ENCODE assay signal across 13 cellular contexts in genomic region chr5:36751881-36752280, GRCh38.
DNase-seq lines count a peak whose midpoint lies in the region; ATAC-seq and TF ChIP-seq lines count a peak whose summit lies in the region.
"Had no signal": no experiment of that assay in that cellular context is flagged by ENCODE, and none has a peak within 500 bp of the region (broad histone marks: within the 10 kb centered on the region; RNA-seq: fewer than 3 reads in every experiment).

No MANE protein-coding gene starts in this region.

- H3K9me3 Mint-ChIP-seq in stimulated activated memory B cell treated with anti-CD40 and anti-IgM and Interleukin-4, amounts not matched to agents 10 μg/mL and 1 μg/mL and 100 μg/mL, for 72 hours, result no peaks in the 10 kb centered on the region
- H3K9me3 Mint-ChIP-seq: naive thymus-derived CD8-positive, alpha-beta T cell had no signal

- no peak overlapping the region for H3K4me3 ChIP-seq in fibroblast of the aortic adventitia (ENCODE audit: low read depth, low read length)
- H3K4me3 ChIP-seq: esophagus squamous epithelium had no signal

- peak; percentile 7 for TF ChIP-seq CTCF in fibroblast of the aortic adventitia (IDR thresholded peaks at IDR 0.05; ENCODE audit: insufficient read depth, low read length)

- no peak overlapping the region for H3K4me3 Mint-ChIP-seq in stimulated activated memory B cell treated with anti-CD40 and anti-IgM and Interleukin-4, amounts not matched to agents 10 μg/mL and 1 μg/mL and 100 μg/mL, for 72 hours
- H3K4me3 Mint-ChIP-seq: activated CD4-positive, alpha-beta memory T cell treated with anti-CD3 and anti-CD28 coated beads, Interleukin-2, amount 10 ng/mL, durations not matched to agents 7 days and 5 days; naive thymus-derived CD8-positive, alpha-beta T cell had no signal

- no peak for ATAC-seq in Right ventricle myocardium inferior
- no peak for ATAC-seq in stimulated activated memory B cell treated with anti-CD40 and anti-IgM and Interleukin-4, amounts not matched to agents 10 μg/mL and 1 μg/mL and 100 μg/mL, for 72 hours
- ATAC-seq: naive thymus-derived CD8-positive, alpha-beta T cell had no signal

- in situ Hi-C loops in SK-MEL-5 (cut with HindIII; ENCODE audit: low pct_unique_long_range_greater_than_20kb, low sequenced_read_pairs), result no loop called here

- no peaks in the 10 kb centered on the region for H3K4me1 Mint-ChIP-seq in stimulated activated memory B cell treated with anti-CD40 and anti-IgM and Interleukin-4, amounts not matched to agents 10 μg/mL and 1 μg/mL and 100 μg/mL, for 72 hours
- H3K4me1 Mint-ChIP-seq: activated CD4-positive, alpha-beta memory T cell treated with anti-CD3 and anti-CD28 coated beads, Interleukin-2, amount 10 ng/mL, durations not matched to agents 7 days and 5 days; naive thymus-derived CD8-positive, alpha-beta T cell had no signal

- no peaks in the 10 kb centered on the region for H3K36me3 Mint-ChIP-seq in stimulated activated memory B cell treated with anti-CD40 and anti-IgM and Interleukin-4, amounts not matched to agents 10 μg/mL and 1 μg/mL and 100 μg/mL, for 72 hours

- H3K27me3 Mint-ChIP-seq in stimulated activated memory B cell treated with anti-CD40 and anti-IgM and Interleukin-4, amounts not matched to agents 10 μg/mL and 1 μg/mL and 100 μg/mL, for 72 hours, result no peaks in the 10 kb centered on the region

- no peak overlapping the region for H3K27ac Mint-ChIP-seq in stimulated activated memory B cell treated with anti-CD40 and anti-IgM and Interleukin-4, amounts not matched to agents 10 μg/mL and 1 μg/mL and 100 μg/mL, for 72 hours
- H3K27ac Mint-ChIP-seq: activated CD4-positive, alpha-beta memory T cell treated with anti-CD3 and anti-CD28 coated beads, Interleukin-2, amount 10 ng/mL, durations not matched to agents 7 days and 5 days; naive thymus-derived CD8-positive, alpha-beta T cell had no signal

- intact Hi-C loops in Right ventricle myocardium inferior (cut with DNase I), result no loop called here

- DNase-seq in NCI-H82 (lab: John Stamatoyannopoulos, UW) (peak; percentile 29), NCI-H82 treated with DMSO at 0.1 percent for 48 hours (lab: John Stamatoyannopoulos, UW; ENCODE audit: unreplicated experiment) (no peak), SK-MEL-5 (ENCODE audit: low read depth, low spot score) (peak; percentile 52), fibroblast of the aortic adventitia (ENCODE audit: low read depth) (no peak), hypothalamus (lab: John Stamatoyannopoulos, UW) (no peak), Right ventricle myocardium inferior (ENCODE audit: missing footprints) (no peak), NCI-H2029 (lab: John Stamatoyannopoulos, UW) (no peak)
- DNase-seq: activated CD4-positive, alpha-beta memory T cell treated with anti-CD3 and anti-CD28 coated beads, Interleukin-2, amount 10 ng/mL, durations not matched to agents 7 days and 5 days; COR-L47; esophagus squamous epithelium; naive thymus-derived CD8-positive, alpha-beta T cell; SK-N-SH had no signal

Comparison
In these comparisons a context has a peak if more than half of its experiments do, and no peak if none do; other contexts are left out.
1. DNase-seq: peak in NCI-H82 (single experiment) and SK-MEL-5 (single experiment); none in NCI-H82 treated with DMSO at 0.1 percent for 48 hours (single experiment), fibroblast of the aortic adventitia (single experiment), hypothalamus (0 of 51), Right ventricle myocardium inferior (single experiment) and NCI-H2029 (single experiment).